In genomic region chr15:56356616-56357015, GRCh38 we compare ENCODE assay signal across 11 cellular contexts. TPM values are rescaled to one million over a fixed set of nuclear protein-coding genes. Genes with fewer than 3 reads are reported as not detected.
A peak's percentile ranks its signal among the peaks of the same experiment; 100 is the strongest.
DNase-seq lines count a peak whose midpoint lies in the region; ATAC-seq, FAIRE-seq and TF ChIP-seq lines count a peak whose summit lies in the region.
"Had no signal": no experiment of that assay in that cellular context is flagged by ENCODE, and none has a peak within 500 bp of the region (broad histone marks: within the 10 kb centered on the region; RNA-seq: fewer than 3 reads in every experiment).

No MANE protein-coding gene starts in this region.

- no peak overlapping the region for H3K4me2 ChIP-seq in keratinocyte (ENCODE audit: control insufficient read depth, extremely low read depth, insufficient read depth, low read depth, low read length)

- no peaks in the 10 kb centered on the region for H3K9me1 ChIP-seq in keratinocyte (ENCODE audit: control insufficient read depth, extremely low read depth, insufficient read depth, low read length)

- H3K27ac ChIP-seq in keratinocyte (ENCODE audit: control insufficient read depth, insufficient read depth, low read length) = no peak overlapping the region
- no peak overlapping the region for H3K27ac ChIP-seq in CD4-positive, alpha-beta T cell (ENCODE audit: low read depth, low read length)
- no peak overlapping the region for H3K27ac ChIP-seq in vagina

- POLR2A ChIA-PET in CD4-positive, alpha-beta T cell (lab: Charles Lee) = no interaction called here

- H3K4me3 Mint-ChIP-seq in activated naive CD4-positive, alpha-beta T cell treated with anti-CD3 and anti-CD28 coated beads for 36 hours = no peak overlapping the region
- H3K4me3 Mint-ChIP-seq in CD4-positive, alpha-beta T cell = no peak overlapping the region
- no peak overlapping the region for H3K4me3 Mint-ChIP-seq in activated naive CD4-positive, alpha-beta T cell treated with anti-CD3 and anti-CD28 coated beads, Interleukin-2, amount 10 ng/mL, durations not matched to agents 7 days and 5 days
- H3K4me3 Mint-ChIP-seq: activated naive CD8-positive, alpha-beta T cell treated with anti-CD3 and anti-CD28 coated beads, Interleukin-2, amount 10 ng/mL, durations not matched to agents 7 days and 5 days had no signal

- no peak overlapping the region for H2AFZ ChIP-seq in keratinocyte (ENCODE audit: control insufficient read depth, low read length)

- no peak overlapping the region for H3K4me3 ChIP-seq in keratinocyte (ENCODE audit: control insufficient read depth in 2 of 3, extremely low read depth in 1 of 3, insufficient read depth in 2 of 3, low read depth in 1 of 3, low read length in 3 of 3)
- no peak overlapping the region for H3K4me3 ChIP-seq in vagina

- no peak for TF ChIP-seq POLR2A in vagina (IDR thresholded peaks at IDR 0.05)

- H3K36me3 ChIP-seq in keratinocyte (ENCODE audit: control insufficient read depth in 2 of 2, extremely low read depth in 1 of 2, insufficient read depth in 2 of 2, low read length in 2 of 2) = no peaks in the 10 kb centered on the region
- H3K36me3 ChIP-seq in vagina = no peaks in the 10 kb centered on the region

- H3K9me3 Mint-ChIP-seq in activated naive CD4-positive, alpha-beta T cell treated with anti-CD3 and anti-CD28 coated beads for 36 hours = no peaks in the 10 kb centered on the region
- H3K9me3 Mint-ChIP-seq in CD4-positive, alpha-beta T cell = no peaks in the 10 kb centered on the region
- no peaks in the 10 kb centered on the region for H3K9me3 Mint-ChIP-seq in activated naive CD4-positive, alpha-beta T cell treated with anti-CD3 and anti-CD28 coated beads, Interleukin-2, amount 10 ng/mL, durations not matched to agents 7 days and 5 days
- H3K9me3 Mint-ChIP-seq: activated naive CD8-positive, alpha-beta T cell treated with anti-CD3 and anti-CD28 coated beads, Interleukin-2, amount 10 ng/mL, durations not matched to agents 7 days and 5 days had no signal

- intact Hi-C loops in activated naive CD4-positive, alpha-beta T cell treated with anti-CD3 and anti-CD28 coated beads for 36 hours (cut with micrococcal nuclease) = loop anchor here (2.0 kb wide), 1 partner anchor 20 kb away; no protein-coding TSS in a partner anchor
- intact Hi-C loops in CD4-positive, alpha-beta T cell (cut with DNase I, micrococcal nuclease) = no loop called here
- intact Hi-C loops in vagina (cut with DNase I) = no loop called here

- H3K4me1 Mint-ChIP-seq in activated naive CD4-positive, alpha-beta T cell treated with anti-CD3 and anti-CD28 coated beads for 36 hours (ENCODE audit: low read depth) = no peaks in the 10 kb centered on the region
- no peaks in the 10 kb centered on the region for H3K4me1 Mint-ChIP-seq in CD4-positive, alpha-beta T cell (ENCODE audit: low read depth)
- no peaks in the 10 kb centered on the region for H3K4me1 Mint-ChIP-seq in activated naive CD4-positive, alpha-beta T cell treated with anti-CD3 and anti-CD28 coated beads, Interleukin-2, amount 10 ng/mL, durations not matched to agents 7 days and 5 days
- H3K4me1 Mint-ChIP-seq: activated naive CD8-positive, alpha-beta T cell treated with anti-CD3 and anti-CD28 coated beads, Interleukin-2, amount 10 ng/mL, durations not matched to agents 7 days and 5 days had no signal

- peaks cover 2% of the 10 kb centered on the region for H3K4me1 ChIP-seq in keratinocyte (ENCODE audit: control insufficient read depth, extremely low read depth, insufficient read depth, low read length)
- H3K4me1 ChIP-seq in vagina = no peaks in the 10 kb centered on the region

- H3K27me3 ChIP-seq in keratinocyte (ENCODE audit: control insufficient read depth, extremely low read depth, insufficient read depth, low read length) = no peaks in the 10 kb centered on the region
- H3K27me3 ChIP-seq in CD4-positive, alpha-beta T cell (ENCODE audit: control insufficient read depth, insufficient read depth, low read length) = no peaks in the 10 kb centered on the region
- H3K27me3 ChIP-seq in vagina = no peaks in the 10 kb centered on the region

- H3K79me2 ChIP-seq in keratinocyte (ENCODE audit: control insufficient read depth, insufficient read depth, low read length) = no peaks in the 10 kb centered on the region

- H3K9me3 ChIP-seq in keratinocyte (ENCODE audit: control insufficient read depth, low read depth, low read length) (no peaks in the 10 kb centered on the region), vagina (no peaks in the 10 kb centered on the region)
- H3K9me3 ChIP-seq in CD4-positive, alpha-beta T cell (ENCODE audit: control insufficient read depth, low read length) = no peaks in the 10 kb centered on the region

- H3K36me3 Mint-ChIP-seq in activated naive CD4-positive, alpha-beta T cell treated with anti-CD3 and anti-CD28 coated beads for 36 hours (ENCODE audit: low read depth) = no peaks in the 10 kb centered on the region
- H3K36me3 Mint-ChIP-seq in CD4-positive, alpha-beta T cell (ENCODE audit: low read depth) = no peaks in the 10 kb centered on the region
- no peaks in the 10 kb centered on the region for H3K36me3 Mint-ChIP-seq in activated naive CD4-positive, alpha-beta T cell treated with anti-CD3 and anti-CD28 coated beads, Interleukin-2, amount 10 ng/mL, durations not matched to agents 7 days and 5 days
- H3K36me3 Mint-ChIP-seq: activated naive CD8-positive, alpha-beta T cell treated with anti-CD3 and anti-CD28 coated beads, Interleukin-2, amount 10 ng/mL, durations not matched to agents 7 days and 5 days had no signal

- DNase-seq in GM13977 (ENCODE audit: low spot score) (peak; percentile 35), NCI-H2029 treated with DMSO at 0.1 percent for 48 hours (lab: John Stamatoyannopoulos, UW) (peak; percentile 20), keratinocyte (ENCODE audit: low read depth, low spot score) (no peak), vagina (ENCODE audit: extremely low spot score in 2 of 2) (no peak)
- no peak for DNase-seq in activated naive CD4-positive, alpha-beta T cell treated with anti-CD3 and anti-CD28 coated beads for 36 hours
- DNase-seq in CD4-positive, alpha-beta T cell = no peak
- DNase-seq in activated naive CD4-positive, alpha-beta T cell treated with anti-CD3 and anti-CD28 coated beads, Interleukin-2, amount 10 ng/mL, durations not matched to agents 7 days and 5 days = no peak
- DNase-seq: activated naive CD8-positive, alpha-beta T cell treated with anti-CD3 and anti-CD28 coated beads, Interleukin-2, amount 10 ng/mL, durations not matched to agents 7 days and 5 days; NCI-H1694 had no signal

- no peak for TF ChIP-seq CTCF in GM13977 (IDR thresholded peaks at IDR 0.05; ENCODE audit: extremely low read depth, insufficient read depth, missing control alignments)
- TF ChIP-seq CTCF in keratinocyte (optimal IDR thresholded peaks at IDR 0.05 in 1 of 3, IDR thresholded peaks at IDR 0.05 in 1 of 3, conservative IDR thresholded peaks at IDR 0.05 in 1 of 3; ENCODE audit: extremely low read depth in 1 of 3, insufficient read depth in 2 of 3, low read length in 3 of 3) = no peak
- no peak for TF ChIP-seq CTCF in CD4-positive, alpha-beta T cell (IDR thresholded peaks at IDR 0.05)
- TF ChIP-seq CTCF in vagina (IDR thresholded peaks at IDR 0.05) = no peak

- ATAC-seq in HG02759 (IDR thresholded peaks at IDR 0.05; ENCODE audit: unreplicated experiment) = peak; percentile 92
- ATAC-seq in CD4-positive, alpha-beta T cell (ENCODE audit: poor library complexity) = no peak

- H3K27ac Mint-ChIP-seq in activated naive CD4-positive, alpha-beta T cell treated with anti-CD3 and anti-CD28 coated beads for 36 hours = no peak overlapping the region
- no peak overlapping the region for H3K27ac Mint-ChIP-seq in CD4-positive, alpha-beta T cell
- no peak overlapping the region for H3K27ac Mint-ChIP-seq in activated naive CD4-positive, alpha-beta T cell treated with anti-CD3 and anti-CD28 coated beads, Interleukin-2, amount 10 ng/mL, durations not matched to agents 7 days and 5 days
- H3K27ac Mint-ChIP-seq: activated naive CD8-positive, alpha-beta T cell treated with anti-CD3 and anti-CD28 coated beads, Interleukin-2, amount 10 ng/mL, durations not matched to agents 7 days and 5 days had no signal

- H3K9ac ChIP-seq in keratinocyte (ENCODE audit: control insufficient read depth, extremely low read depth, insufficient read depth, low read length) = no peak overlapping the region

- in situ Hi-C loops in GM13977 (cut with MboI; ENCODE audit: low pct_unique_long_range_greater_than_20kb, low sequenced_read_pairs, unreplicated experiment) = no loop called here

- CTCF ChIA-PET in activated naive CD4-positive, alpha-beta T cell treated with anti-CD3 and anti-CD28 coated beads for 36 hours (lab: Charles Lee) = no interaction called here
- CTCF ChIA-PET in CD4-positive, alpha-beta T cell (lab: Charles Lee) = no interaction called here
- CTCF ChIA-PET in activated naive CD4-positive, alpha-beta T cell treated with anti-CD3 and anti-CD28 coated beads, Interleukin-2, amount 10 ng/mL, durations not matched to agents 7 days and 5 days (lab: Charles Lee) = no interaction called here

- FAIRE-seq in keratinocyte (lab: Jason Lieb, UNC) = peak; percentile 39
- FAIRE-seq: TTC549 had no signal

- no peaks in the 10 kb centered on the region for H4K20me1 ChIP-seq in keratinocyte (ENCODE audit: control insufficient read depth, extremely low read depth, insufficient read depth, low read length)

- dilution Hi-C loops in keratinocyte (cut with MboI; ENCODE audit: extremely low pct_ligation_motif_present, low sequenced_read_pairs) = no loop called here

- H3K27me3 Mint-ChIP-seq in activated naive CD4-positive, alpha-beta T cell treated with anti-CD3 and anti-CD28 coated beads for 36 hours (ENCODE audit: low read depth) = peaks cover 3% of the 10 kb centered on the region
- no peaks in the 10 kb centered on the region for H3K27me3 Mint-ChIP-seq in CD4-positive, alpha-beta T cell
- H3K27me3 Mint-ChIP-seq in activated naive CD4-positive, alpha-beta T cell treated with anti-CD3 and anti-CD28 coated beads, Interleukin-2, amount 10 ng/mL, durations not matched to agents 7 days and 5 days = peaks cover 5% of the 10 kb centered on the region

RNA-seq across cellular contexts. Expression of gene TEX9, which starts 8.6 kb away (rescaled TPM):
- polyA plus RNA-seq in keratinocyte = 1.9 to 3.4 TPM (median 2.6 TPM) in 3 replicates
- 4.1 TPM for polyA plus RNA-seq in keratinocyte (2011; ENCODE audit: low read depth)
- 1.6 and 4.1 TPM in 2 replicates for polyA plus RNA-seq in keratinocyte (2011; cell fraction: cytosol; rRNA removed)
- polyA plus RNA-seq in keratinocyte (2011; cell fraction: nucleus; rRNA removed) = 2.9 and 4.1 TPM in 2 replicates
- polyA plus RNA-seq in keratinocyte (2012; ENCODE audit: low replicate concordance) = 1.2 and 2.3 TPM in 2 replicates
- 1.1 to 4.5 TPM in 2 of 3 replicates, not detected in the other for polyA minus RNA-seq in keratinocyte
- 2.1 TPM for polyA minus RNA-seq in keratinocyte (2011; cell fraction: cytosol; rRNA and poly(A)+ RNA removed)
- 3.8 and 9.0 TPM in 2 replicates for polyA minus RNA-seq in keratinocyte (2011; cell fraction: nucleus; rRNA and poly(A)+ RNA removed)
- 1 to 10 TPM; 1.1 to 1.4 TPM for total RNA-seq in activated naive CD4-positive, alpha-beta T cell treated with anti-CD3 and anti-CD28 coated beads for 36 hours
- total RNA-seq in CD4-positive, alpha-beta T cell = 1 to 10 TPM; 1.3 to 1.6 TPM
- total RNA-seq in vagina = 4.9 TPM

Comparison
In these comparisons a context has a peak if more than half of its experiments do, and no peak if none do; other contexts are left out.
1. DNase-seq: peak in GM13977 (single experiment) and NCI-H2029 treated with DMSO at 0.1 percent for 48 hours (single experiment); none in keratinocyte (single experiment), activated naive CD4-positive, alpha-beta T cell treated with anti-CD3 and anti-CD28 coated beads for 36 hours (single experiment), CD4-positive, alpha-beta T cell (0 of 10), vagina (0 of 2) and activated naive CD4-positive, alpha-beta T cell treated with anti-CD3 and anti-CD28 coated beads, Interleukin-2, amount 10 ng/mL, durations not matched to agents 7 days and 5 days (single experiment).